In genomic region chr19:29233591-29233990, GRCh38 we compare ENCODE assay signal across 5 cellular contexts.
"Had no signal": no experiment of that assay in that cellular context is flagged by ENCODE, and none has a peak within 500 bp of the region (broad histone marks: within the 10 kb centered on the region; RNA-seq: fewer than 3 reads in every experiment).

No MANE protein-coding gene starts in this region.

- H3K27me3 Mint-ChIP-seq: IgD-negative memory B cell had no signal

- H3K4me2 ChIP-seq: GM23338 had no signal

- H3K4me3 ChIP-seq: GM23338 had no signal

- H3K36me3 Mint-ChIP-seq: IgD-negative memory B cell had no signal

- DNase-seq: H9, HCEC 1CT had no signal

- H3K4me3 Mint-ChIP-seq: GM23338, H9, IgD-negative memory B cell had no signal

- H3K9me3 Mint-ChIP-seq: GM23338 had no signal

- H3K27ac Mint-ChIP-seq: GM23338, H9, IgD-negative memory B cell had no signal

- ATAC-seq: GM23338, HepG2 had no signal

- H3K4me1 Mint-ChIP-seq: GM23338, H9 had no signal

- H2AFZ ChIP-seq: GM23338 had no signal
